Comparison of ENCODE assay signal across 8 cellular contexts in genomic region chr1:27391511-27392095, GRCh38. TPM values are rescaled to one million over a fixed set of nuclear protein-coding genes. Genes with fewer than 3 reads are reported as not detected.
DNase-seq lines count a peak whose midpoint lies in the region; ATAC-seq and TF ChIP-seq lines count a peak whose summit lies in the region.

No MANE protein-coding gene starts in this region.

- peaks cover 3% of the 10 kb centered on the region for H3F3A ChIP-seq in PC-3 (ENCODE audit: low read length, unreplicated experiment)

- CTCF ChIA-PET in PC-3 (lab: Charles Lee) = interaction anchor here (1.0 to 1.2 kb wide), 3 partner anchors 25 to 214 kb away, joined by 3 to 5 read pairs (median 5); partner anchors contain the start of gene MAP3K6

- H3K4me1 ChIP-seq in PC-3 (ENCODE audit: insufficient read depth, low read length) (peaks cover 25% of the 10 kb centered on the region), iPS-18a (ENCODE audit: control insufficient read depth, low read depth, low read length) (peaks cover 6% of the 10 kb centered on the region), sigmoid colon (peaks cover 0 to 28% (median 20%) of the 10 kb centered on the region in 4 donors)

- H3K79me2 ChIP-seq in PC-3 (ENCODE audit: low read length) = peaks cover 20% of the 10 kb centered on the region

- no peaks in the 10 kb centered on the region for H3K9me3 ChIP-seq in PC-3 (ENCODE audit: low read length)
- no peaks in the 10 kb centered on the region for H3K9me3 ChIP-seq in iPS-18a (ENCODE audit: control insufficient read depth, low read depth, low read length)
- no peaks in the 10 kb centered on the region for H3K9me3 ChIP-seq in sigmoid colon

- in situ Hi-C loops in brain microvascular endothelial cell (cut with HindIII; ENCODE audit: low pct_ligation_motif_present, low sequenced_read_pairs) = no loop called here

- H3K27ac ChIP-seq in PC-3 (ENCODE audit: low read length) (peak overlapping the region; percentile 23; the same call in 1 of the 2 replicates), brain microvascular endothelial cell (no peak overlapping the region), iPS-18a (ENCODE audit: low read length) (no peak overlapping the region), sigmoid colon (peak overlapping the region; percentile 24 to 78 (median 35))

- H3K36me3 ChIP-seq in PC-3 (ENCODE audit: low read depth, low read length) (no peaks in the 10 kb centered on the region), brain microvascular endothelial cell (replicated peaks) (no peaks in the 10 kb centered on the region), iPS-18a (ENCODE audit: control insufficient read depth, low read depth, low read length) (no peaks in the 10 kb centered on the region), sigmoid colon (no peaks in the 10 kb centered on the region)

- BruUV-seq in PC-3 (replicated peaks; lab: Mats Ljungman, UMichigan) = no TSS peak

- peak overlapping the region; percentile 59 for H3K9ac ChIP-seq in PC-3 (ENCODE audit: low read length)
- no peak overlapping the region for H3K9ac ChIP-seq in iPS-18a (ENCODE audit: low read length)

- TF ChIP-seq POLR2A in sigmoid colon (IDR thresholded peaks at IDR 0.05) = no peak

- H2AFZ ChIP-seq in PC-3 (ENCODE audit: low read length) = peak overlapping the region; percentile 72

- POLR2A ChIA-PET in PC-3 (lab: Charles Lee; ENCODE audit: unreplicated experiment) = no interaction called here

- H3K9me2 ChIP-seq in PC-3 (replicated peaks; ENCODE audit: low read length) = no peaks in the 10 kb centered on the region

- H3K27me3 ChIP-seq in PC-3 (ENCODE audit: low read length) = no peaks in the 10 kb centered on the region
- H3K27me3 ChIP-seq in brain microvascular endothelial cell (replicated peaks) = no peaks in the 10 kb centered on the region
- no peaks in the 10 kb centered on the region for H3K27me3 ChIP-seq in iPS-18a (ENCODE audit: control insufficient read depth, insufficient read depth, low read length)
- no peaks in the 10 kb centered on the region for H3K27me3 ChIP-seq in sigmoid colon

- no peaks in the 10 kb centered on the region for H4K20me1 ChIP-seq in PC-3 (ENCODE audit: low read length)

- H3K4me3 ChIP-seq in PC-3 (ENCODE audit: low read length) (peak overlapping the region; percentile 100), brain microvascular endothelial cell (ENCODE audit: low read depth, low read length) (peak overlapping the region; percentile 47), iPS-18a (ENCODE audit: low read length) (peak overlapping the region; percentile 81), sigmoid colon (peak overlapping the region in 3 of 4 donors; percentile 41 to 53 (median 52))

- peak; percentile 76 for DNase-seq in DMS53 (lab: John Stamatoyannopoulos, UW)
- no peak for DNase-seq in DMS53 treated with DMSO at 0.1 percent for 48 hours (lab: John Stamatoyannopoulos, UW; ENCODE audit: unreplicated experiment)
- peak; percentile 48 for DNase-seq in PC-3
- DNase-seq in brain microvascular endothelial cell = no peak
- peak; percentile 88 for DNase-seq in sigmoid colon
- no peak for DNase-seq in KG1 (lab: John Stamatoyannopoulos, UW)
- no peak for DNase-seq in activated gamma-delta T cell treated with Interleukin-2 at 50 U/mL for 16 hours

- peak overlapping the region; percentile 99 for H3K4me2 ChIP-seq in PC-3 (ENCODE audit: low read length)

- WGBS in sigmoid colon, 2 donors = 6 to 13% methylated on average over 13 of the region's 13 CpGs

- no peak for TF ChIP-seq EP300 in sigmoid colon (IDR thresholded peaks at IDR 0.05)

- ATAC-seq in PC-3 = peak; percentile 7; the same call in 1 of the 2 replicates

- TF ChIP-seq CTCF in PC-3 (conservative IDR thresholded peaks at IDR 0.05; ENCODE audit: low read depth, low read length) (no peak), brain microvascular endothelial cell (IDR thresholded peaks at IDR 0.05; ENCODE audit: low read depth, low read length, missing control alignments) (no peak), sigmoid colon (IDR thresholded peaks at IDR 0.05) (no peak)

- intact Hi-C loops in PC-3 (cut with micrococcal nuclease) = loop anchor here (1.0 kb wide), 2 partner anchors 92 to 215 kb away; no protein-coding TSS in a partner anchor
- intact Hi-C loops in sigmoid colon (cut with DNase I) = loop anchor here (2.0 to 10.0 kb wide), 6 partner anchors 25 to 397 kb away; partner anchors contain the start of genes AHDC1, MAP3K6 and TRNP1

RNA-seq across cellular contexts. Expression of gene GPR3, which starts 0.8 kb away (rescaled TPM):
- total RNA-seq in PC-3 (2014; rRNA removed) = 4.7 TPM in 2 replicates
- total RNA-seq in sigmoid colon = 1 to 10 TPM in 1 of 4 donors, under 1 TPM in 1, not detected in 2; 0.36 to 2.0 TPM
- polyA plus RNA-seq in sigmoid colon = under 1 TPM in 1 of 3 donors, not detected in 2; 0.54 TPM

RNA-seq across cellular contexts. Expression of gene CD164L2, which starts 8.5 kb away (rescaled TPM):
- total RNA-seq in PC-3 (2014; rRNA removed) (0.40 and 0.47 TPM in 2 replicates), sigmoid colon (not detected)
- polyA plus RNA-seq in sigmoid colon = 1 to 10 TPM in 2 of 3 donors, not detected in 1; 1.2 to 1.9 TPM

RNA-seq across cellular contexts. Expression of gene FCN3, which starts 17.0 kb away (rescaled TPM):
- total RNA-seq in PC-3 (2014; rRNA removed) (not detected in 2 replicates), sigmoid colon (1 to 10 TPM in 3 of 4 donors, under 1 TPM in 1; 0.49 to 4.5 (median 1.8) TPM)
- 1 to 10 TPM; 1.2 to 4.6 (median 4.1) TPM for polyA plus RNA-seq in sigmoid colon

RNA-seq across cellular contexts. Expression of gene MAP3K6, which starts 24.8 kb away (rescaled TPM):
- 25.1 and 44.5 TPM in 2 replicates for total RNA-seq in PC-3 (2014; rRNA removed)
- 10 to 100 TPM; 18.2 to 50.4 (median 26.8) TPM for total RNA-seq in sigmoid colon
- 10 to 100 TPM in 1 of 3 donors, 1 to 10 TPM in 2; 3.7 to 23.9 (median 9.0) TPM for polyA plus RNA-seq in sigmoid colon

RNA-seq across cellular contexts. Expression of gene SYTL1, which starts 49.8 kb away (rescaled TPM):
- total RNA-seq in PC-3 (2014; rRNA removed) (26.8 and 34.3 TPM in 2 replicates), sigmoid colon (1 to 10 TPM in 1 of 4 donors, under 1 TPM in 2, not detected in 1; 0.54 to 1.5 (median 0.55) TPM)
- polyA plus RNA-seq in sigmoid colon = 10 to 100 TPM in 1 of 3 donors, 1 to 10 TPM in 2; 3.2 to 25.9 (median 9.0) TPM

Comparison
In these comparisons a context has a peak if more than half of its experiments do, and no peak if none do; other contexts are left out.
1. DNase-seq: peak in DMS53 (single experiment), PC-3 (single experiment) and sigmoid colon (single experiment); none in DMS53 treated with DMSO at 0.1 percent for 48 hours (single experiment), brain microvascular endothelial cell (single experiment), KG1 (single experiment) and activated gamma-delta T cell treated with Interleukin-2 at 50 U/mL for 16 hours (single experiment).
2. H3K27ac ChIP-seq: peak in PC-3 (single experiment) and sigmoid colon (4 of 4); none in brain microvascular endothelial cell (single experiment) and iPS-18a (single experiment).
3. H3K4me3 ChIP-seq: peak in every context shown above with its lines; median percentile 100 in PC-3; 81 in iPS-18a; 52 in sigmoid colon; 47 in brain microvascular endothelial cell.